In genomic region chrX:16592194-16592770, GRCh38 we compare ENCODE assay signal across 24 cellular contexts. TPM values are rescaled to one million over a fixed set of nuclear protein-coding genes. Genes with fewer than 3 reads are reported as not detected.
A peak's percentile ranks its signal among the peaks of the same experiment; 100 is the strongest.
DNase-seq lines count a peak whose midpoint lies in the region; ATAC-seq, FAIRE-seq and TF ChIP-seq lines count a peak whose summit lies in the region.
"Had no signal": no experiment of that assay in that cellular context is flagged by ENCODE, and none has a peak within 500 bp of the region (broad histone marks: within the 10 kb centered on the region; RNA-seq: fewer than 3 reads in every experiment).

No MANE protein-coding gene starts in this region.

- no peaks in the 10 kb centered on the region; the same call in 1 of the 2 replicates for H3K79me1 ChIP-seq in H1 (ENCODE audit: low read depth, low read length)

- WGBS in H1 (ENCODE audit: extremely low coverage in 1 of 2, insufficient coverage in 1 of 2, insufficient read length in 1 of 2, insufficient replicate concordance in 2 of 2, low coverage in 1 of 2, low lambda C conversion rate in 2 of 2, missing lambda C conversion rate in 1 of 2), 2 experiments = 91% methylated on average over 7 of the region's 7 CpGs; no CpG with 5 or more reads in 1 of the 2 experiments

- peak overlapping the region; percentile 35; the same call in 1 of the 2 replicates for H2BK5ac ChIP-seq in H1 (ENCODE audit: low read depth, low read length)

- no peak overlapping the region for H3K23ac ChIP-seq in H1 (ENCODE audit: insufficient read length)

- H4K20me1 ChIP-seq in H1 (replicated peaks in 1 of 2; ENCODE audit: control insufficient read depth in 1 of 2, insufficient read depth in 2 of 2, low read length in 2 of 2) = no peaks in the 10 kb centered on the region

- DNase-seq in GM12892 (ENCODE audit: insufficient read length) (no peak), H1 (ENCODE audit: low read depth in 1 of 2, low spot score in 2 of 2) (no peak), NCI-H345 treated with DMSO at 0.1 percent for 48 hours (lab: John Stamatoyannopoulos, UW; ENCODE audit: unreplicated experiment) (no peak)
- DNase-seq: AML-193; Caco-2; CD4-positive, alpha-beta T cell; HCEC 1CT; HFFc6 had no signal

- FAIRE-seq in GM12892 (lab: Jason Lieb, UNC) = peak; percentile 83
- FAIRE-seq in H1 (lab: Jason Lieb, UNC) = no peak
- FAIRE-seq: A549, D721Med, G401.6, GM12891, GM19239, HepG2, HTR-8/SVneo had no signal

- TF ChIP-seq POLR2A in GM12892 (IDR thresholded peaks at IDR 0.05; ENCODE audit: low read depth, low read length) (no peak), H1 (IDR thresholded peaks at IDR 0.05; ENCODE audit: control extremely low read depth in 1 of 2, low read depth in 2 of 2, low read length in 2 of 2) (no peak)

- POLR2A ChIA-PET in H1 (lab: Charles Lee; ENCODE audit: partially characterized antibody) = no interaction called here

- H2BK120ac ChIP-seq in H1 (replicated peaks; ENCODE audit: low read depth, low read length) = no peak overlapping the region

- H4K5ac ChIP-seq in H1 (ENCODE audit: insufficient read length, low read depth, low read length) = no peak overlapping the region

- peak overlapping the region; percentile 50; the same call in 1 of the 2 replicates for H2BK12ac ChIP-seq in H1 (ENCODE audit: low read depth, low read length)

- CTCF ChIA-PET in H1 (lab: Charles Lee; ENCODE audit: partially characterized antibody) = no interaction called here

- H4K8ac ChIP-seq in H1 (ENCODE audit: extremely low read depth, insufficient read depth, low read length) = no peak overlapping the region

- ATAC-seq in SK-N-SH treated with all-trans-retinoic acid at 6 μM for 48 hours (no peak), GM19035 (IDR thresholded peaks at IDR 0.05; ENCODE audit: unreplicated experiment) (no peak), GM18517 (IDR thresholded peaks at IDR 0.05; ENCODE audit: unreplicated experiment) (no peak)
- ATAC-seq: A549, HepG2 had no signal

- H3K4me2 ChIP-seq in H1 (ENCODE audit: insufficient read depth in 1 of 2, low read depth in 2 of 2, low read length in 2 of 2) (no peak overlapping the region), parathyroid adenoma (ENCODE audit: low read length) (no peak overlapping the region)
- H3K4me2 ChIP-seq: A549 had no signal

- H2AK5ac ChIP-seq in H1 (ENCODE audit: low read depth, low read length) = peak overlapping the region; percentile 86; the same call in 1 of the 2 replicates

- H2BK20ac ChIP-seq in H1 (ENCODE audit: low read length) = no peak overlapping the region

- H3K9me3 ChIP-seq in H1 (ENCODE audit: insufficient read depth in 2 of 2, low read depth in 1 of 2, low read length in 1 of 2) (no peaks in the 10 kb centered on the region), parathyroid adenoma (ENCODE audit: control insufficient read depth, low read length) (no peaks in the 10 kb centered on the region)
- H3K9me3 ChIP-seq: Caco-2 had no signal

- TF ChIP-seq CTCF in H1 (IDR thresholded peaks at IDR 0.05; ENCODE audit: control extremely low read depth in 1 of 3, insufficient read depth in 1 of 3, low read depth in 1 of 3, low read length in 3 of 3) = no peak
- TF ChIP-seq CTCF in parathyroid adenoma (IDR thresholded peaks at IDR 0.05) = no peak

- H3K18ac ChIP-seq in H1 (ENCODE audit: extremely low read depth, low read length) = no peak overlapping the region

- no peak for TF ChIP-seq RAD21 in H1 (IDR thresholded peaks at IDR 0.05 in 1 of 2, conservative IDR thresholded peaks at IDR 0.05 in 1 of 2; ENCODE audit: low read depth in 2 of 2, low read length in 2 of 2)

- H4K91ac ChIP-seq in H1 (replicated peaks; ENCODE audit: insufficient read length, low read length) = no peak overlapping the region

- TF ChIP-seq EP300 in H1 (IDR thresholded peaks at IDR 0.05; ENCODE audit: borderline replicate concordance in 1 of 2, low read depth in 2 of 2, low read length in 2 of 2) = no peak

- H3K27me3 ChIP-seq in H1 (replicated peaks in 1 of 4; ENCODE audit: control insufficient read depth in 3 of 4, extremely low read depth in 1 of 4, insufficient read depth in 3 of 4, low read length in 3 of 4) (no peaks in the 10 kb centered on the region), parathyroid adenoma (ENCODE audit: control insufficient read depth, insufficient read depth, low read length) (no peaks in the 10 kb centered on the region)

- no peaks in the 10 kb centered on the region for H3K79me2 ChIP-seq in H1 (ENCODE audit: control insufficient read depth in 1 of 2, insufficient read depth in 2 of 2, low read length in 2 of 2)
- H3K79me2 ChIP-seq in parathyroid adenoma = no peaks in the 10 kb centered on the region

- H3K4me3 ChIP-seq in H1 (ENCODE audit: extremely low read depth in 1 of 4, insufficient read depth in 2 of 4, low read depth in 3 of 4, low read length in 4 of 4) (no peak overlapping the region), parathyroid adenoma (ENCODE audit: low read depth, low read length) (no peak overlapping the region)
- H3K4me3 ChIP-seq: A549 had no signal

- no peaks in the 10 kb centered on the region for H3K23me2 ChIP-seq in H1 (ENCODE audit: low read depth, low read length)

- no peak overlapping the region for H3K4ac ChIP-seq in H1 (replicated peaks; ENCODE audit: insufficient read length, low read depth, low read length)

- H3K4me1 ChIP-seq in H1 (replicated peaks in 1 of 4; ENCODE audit: control insufficient read depth in 3 of 4, insufficient read depth in 4 of 4, low read length in 3 of 4) = no peaks in the 10 kb centered on the region
- peaks cover 7% of the 10 kb centered on the region for H3K4me1 ChIP-seq in parathyroid adenoma
- H3K4me1 ChIP-seq: Caco-2 had no signal

- H3K9ac ChIP-seq in H1 (replicated peaks in 1 of 4; ENCODE audit: extremely low read depth in 1 of 4, low read depth in 3 of 4, low read length in 3 of 4) (no peak overlapping the region), parathyroid adenoma (no peak overlapping the region)

- no peak overlapping the region for H3K27ac ChIP-seq in H1 (ENCODE audit: low read depth, low read length)
- H3K27ac ChIP-seq in parathyroid adenoma = peak overlapping the region; percentile 57
- H3K27ac ChIP-seq: 22Rv1, A549, C4-2B had no signal

- no peak overlapping the region for H2AFZ ChIP-seq in H1 (ENCODE audit: low read length)
- peak overlapping the region; percentile 22 for H2AFZ ChIP-seq in parathyroid adenoma

- H3K56ac ChIP-seq in H1 (replicated peaks; ENCODE audit: insufficient read length, low read depth, low read length) = no peak overlapping the region

- H2BK15ac ChIP-seq in H1 (ENCODE audit: low read length) = 0 out of 2 replicates have a peak overlapping the region, but pooled peaks have one; percentile 29

- peaks cover 0 to 24% (median 4%) of the 10 kb centered on the region in 4 experiments; a peak in 3 of 8 replicates for H3K36me3 ChIP-seq in H1 (ENCODE audit: control insufficient read depth in 2 of 4, insufficient read depth in 4 of 4, low read length in 3 of 4)
- no peaks in the 10 kb centered on the region for H3K36me3 ChIP-seq in parathyroid adenoma (ENCODE audit: control insufficient read depth, insufficient read depth, low read length)

- no peak overlapping the region for H3K14ac ChIP-seq in H1 (ENCODE audit: insufficient read length)

TF ChIP-seq in SK-N-SH treated with all-trans-retinoic acid at 6 μM for 48 hours, 23 proteins besides CTCF, POLR2A, EP300 and RAD21:
- TF ChIP-seq TCF4 (CRISPR knock-in tag; IDR thresholded peaks at IDR 0.05; ENCODE audit: borderline replicate concordance) (peak; percentile 47; the same call in 1 of the 2 replicates), ZC3H10 (CRISPR knock-in tag; IDR thresholded peaks at IDR 0.05) (no peak)

TF ChIP-seq in H1, 55 proteins besides CTCF, POLR2A, EP300 and RAD21:
- TF ChIP-seq BCL11A (IDR thresholded peaks at IDR 0.05; ENCODE audit: low read depth in 2 of 2, low read length in 2 of 2) (no peak), CHD1 (IDR thresholded peaks at IDR 0.05; ENCODE audit: low read depth, low read length) (no peak), YY1 (IDR thresholded peaks at IDR 0.05; ENCODE audit: low read depth, low read length) (no peak), ATF2 (IDR thresholded peaks at IDR 0.05; ENCODE audit: low read length) (no peak), NRF1 (IDR thresholded peaks at IDR 0.05; ENCODE audit: low read depth, low read length) (no peak), SUZ12 (IDR thresholded peaks at IDR 0.05; ENCODE audit: low read length) (no peak), TBP (IDR thresholded peaks at IDR 0.05; ENCODE audit: low read depth, low read length) (no peak), TAF7 (optimal IDR thresholded peaks at IDR 0.05; ENCODE audit: borderline replicate concordance, low read depth, low read length) (no peak), RFX5 (IDR thresholded peaks at IDR 0.05; ENCODE audit: borderline replicate concordance, low read depth, low read length) (no peak)

RNA-seq across cellular contexts. Expression of gene S100G, which starts 57.7 kb away (rescaled TPM):
- polyA plus RNA-seq in GM12892 (2012; ENCODE audit: missing spikeins) = not detected
- total RNA-seq in H1 (2021; fragmentation: NEBNext Ultra II Directional; extraction: Animal tissue kit (Norgen Biotek cat#: 25700)) = not detected in 2 replicates
- not detected in 2 replicates for polyA plus RNA-seq in H1 (2011; rRNA removed)
- polyA plus RNA-seq in H1 (2011; cell fraction: cytosol; rRNA removed) = not detected
- not detected for polyA plus RNA-seq in H1 (2011; cell fraction: nucleus; rRNA removed)
- polyA plus RNA-seq in H1 (2012, experiment 1 of 2) = not detected in 4 replicates
- polyA plus RNA-seq in H1 (2012, experiment 2 of 2) = not detected
- polyA plus RNA-seq in H1 (2013, experiment 1 of 2) = not detected
- not detected for polyA plus RNA-seq in H1 (2013, experiment 2 of 2)
- not detected in 2 replicates for polyA minus RNA-seq in H1 (2011; rRNA and poly(A)+ RNA removed)
- not detected for polyA minus RNA-seq in H1 (2011; cell fraction: cytosol; rRNA and poly(A)+ RNA removed)
- polyA minus RNA-seq in H1 (2011; cell fraction: nucleus; rRNA and poly(A)+ RNA removed) = not detected
- total RNA-seq: Caco-2; CD4-positive, alpha-beta T cell; H4; HepG2; HFFc6 had no signal
- polyA plus RNA-seq: A549, BJ, HepG2, IgD-negative memory B cell had no signal
